30 cellular contexts compared by ENCODE assay signal in genomic region chr20:62048821-62049291, GRCh38.
"Had no signal": no experiment of that assay in that cellular context is flagged by ENCODE, and none has a peak within 500 bp of the region (broad histone marks: within the 10 kb centered on the region; RNA-seq: fewer than 3 reads in every experiment).

No MANE protein-coding gene starts in this region.

- DNase-seq: activated B cell treated with CpG ODN at 0.5 μM for 24 hours; activated CD4-positive, alpha-beta T cell treated with anti-CD3 and anti-CD28 coated beads, Interleukin-2, amount 50 U/mL, for 1 hour; activated CD8-positive, alpha-beta T cell treated with anti-CD3 and anti-CD28 coated beads for 36 hours; activated naive CD4-positive, alpha-beta T cell; activated T-cell treated with anti-CD3 and anti-CD28 coated beads, Interleukin-2, amount 50 U/mL, for 4 hours; anterior cingulate cortex; cerebellar nuclear complex; hypothalamus; psoas muscle; small intestine; stimulated activated CD4-positive, alpha-beta T cell treated with anti-CD3 and anti-CD28 coated beads, Interleukin-1b, Interleukin-23, amount 100 ng/mL, for 48 hours; stimulated activated CD4-positive, alpha-beta T cell treated with anti-CD3 and anti-CD28 coated beads, Interleukin-4, amount 100 ng/mL, for 4 hours; stimulated activated CD8-positive, alpha-beta memory T cell treated with anti-CD3 and anti-CD28 coated beads, Interleukin-4, amount 100 ng/mL, for 48 hours; stimulated activated naive B cell treated with anti-CD40 and anti-IgM and Interleukin-4, amounts not matched to agents 10 μg/mL and 1 μg/mL and 100 μg/mL, for 72 hours; T-helper 17 cell; T1000 had no signal

- FAIRE-seq: bronchial epithelial cell, pancreas, small intestine, urothelium cell line had no signal

- H3K27ac Mint-ChIP-seq: activated B cell treated with CpG ODN at 0.5 μM for 24 hours; activated CD8-positive, alpha-beta T cell treated with anti-CD3 and anti-CD28 coated beads for 36 hours; activated naive CD8-positive, alpha-beta T cell; activated T-helper 17 cell treated with anti-CD3 and anti-CD28 coated beads, Interleukin-2, amount 50 U/mL, for 72 hours; nephron; stimulated activated naive B cell treated with anti-CD40 and anti-IgM and Interleukin-4, amounts not matched to agents 10 μg/mL and 1 μg/mL and 100 μg/mL, for 72 hours; T-helper 17 cell had no signal

- H3K36me3 ChIP-seq: left lung, pancreas, sigmoid colon had no signal

- H3K27me3 ChIP-seq: esophagus muscularis mucosa, foreskin keratinocyte, heart left ventricle, left lung, neutrophil, pancreas, sigmoid colon, tibial nerve had no signal

- H3K4me1 ChIP-seq: foreskin keratinocyte had no signal

- H3K27me3 Mint-ChIP-seq: activated B cell treated with CpG ODN at 0.5 μM for 24 hours; activated CD8-positive, alpha-beta T cell treated with anti-CD3 and anti-CD28 coated beads for 36 hours; activated naive CD8-positive, alpha-beta T cell; activated T-helper 17 cell treated with anti-CD3 and anti-CD28 coated beads, Interleukin-2, amount 50 U/mL, for 72 hours; stimulated activated naive B cell treated with anti-CD40 and anti-IgM and Interleukin-4, amounts not matched to agents 10 μg/mL and 1 μg/mL and 100 μg/mL, for 72 hours; T-helper 17 cell had no signal

- ATAC-seq: activated CD8-positive, alpha-beta T cell treated with anti-CD3 and anti-CD28 coated beads for 36 hours; activated T-cell treated with anti-CD3 and anti-CD28 coated beads, Interleukin-2, amount 50 U/mL, for 4 hours; activated T-helper 17 cell treated with anti-CD3 and anti-CD28 coated beads, Interleukin-2, amount 50 U/mL, for 72 hours; foreskin keratinocyte; heart left ventricle; left lung; pancreas; psoas muscle; stimulated activated naive B cell treated with anti-CD40 and anti-IgM and Interleukin-4, amounts not matched to agents 10 μg/mL and 1 μg/mL and 100 μg/mL, for 72 hours; T-helper 17 cell had no signal

- H3K27ac ChIP-seq: coronary artery, esophagus muscularis mucosa, foreskin keratinocyte, heart left ventricle, left lung, neutrophil, pancreas, psoas muscle, sigmoid colon, tibial nerve had no signal

- H3K4me3 ChIP-seq: coronary artery, esophagus muscularis mucosa, heart left ventricle, left lung, pancreas, psoas muscle, sigmoid colon, tibial nerve had no signal

- H3K4me3 Mint-ChIP-seq: activated B cell treated with CpG ODN at 0.5 μM for 24 hours; activated CD8-positive, alpha-beta T cell treated with anti-CD3 and anti-CD28 coated beads for 36 hours; activated naive CD8-positive, alpha-beta T cell; activated T-cell treated with anti-CD3 and anti-CD28 coated beads, Interleukin-2, amount 50 U/mL, for 4 hours; activated T-helper 17 cell treated with anti-CD3 and anti-CD28 coated beads, Interleukin-2, amount 50 U/mL, for 72 hours; nephron; stimulated activated naive B cell treated with anti-CD40 and anti-IgM and Interleukin-4, amounts not matched to agents 10 μg/mL and 1 μg/mL and 100 μg/mL, for 72 hours; T-helper 17 cell had no signal

- H3K9me3 ChIP-seq: esophagus muscularis mucosa, heart left ventricle, left lung, neutrophil, pancreas, psoas muscle, sigmoid colon, tibial nerve had no signal

- H3K9me3 Mint-ChIP-seq: activated B cell treated with CpG ODN at 0.5 μM for 24 hours; activated CD8-positive, alpha-beta T cell treated with anti-CD3 and anti-CD28 coated beads for 36 hours; activated T-cell treated with anti-CD3 and anti-CD28 coated beads, Interleukin-2, amount 50 U/mL, for 4 hours; activated T-helper 17 cell treated with anti-CD3 and anti-CD28 coated beads, Interleukin-2, amount 50 U/mL, for 72 hours; nephron; stimulated activated naive B cell treated with anti-CD40 and anti-IgM and Interleukin-4, amounts not matched to agents 10 μg/mL and 1 μg/mL and 100 μg/mL, for 72 hours had no signal
